14 cellular contexts compared by ENCODE assay signal in genomic region chr4:174279433-174279832, GRCh38. TPM values are rescaled to one million over a fixed set of nuclear protein-coding genes. Genes with fewer than 3 reads are reported as not detected.
A peak's percentile ranks its signal among the peaks of the same experiment; 100 is the strongest.
DNase-seq lines count a peak whose midpoint lies in the region; ATAC-seq and TF ChIP-seq lines count a peak whose summit lies in the region.
"Had no signal": no experiment of that assay in that cellular context is flagged by ENCODE, and none has a peak within 500 bp of the region (broad histone marks: within the 10 kb centered on the region; RNA-seq: fewer than 3 reads in every experiment).

No MANE protein-coding gene starts in this region.

- H3K4me1 ChIP-seq in HCT116 (ENCODE audit: control insufficient read depth in 1 of 2, insufficient read depth in 2 of 2, low read length in 2 of 2) (peaks cover 0 to 6% of the 10 kb centered on the region in 2 experiments; a peak in 2 of 4 replicates), adipocyte (ENCODE audit: control insufficient read depth, insufficient read depth, low read length) (peaks cover 17% of the 10 kb centered on the region)
- H3K4me1 ChIP-seq in CD8-positive, alpha-beta memory T cell (ENCODE audit: insufficient read depth, low read length) = peaks cover 46% of the 10 kb centered on the region

- ATAC-seq in HCT116 = no peak
- no peak for ATAC-seq in GM21390 (IDR thresholded peaks at IDR 0.05; ENCODE audit: unreplicated experiment)
- ATAC-seq in activated T-cell treated with anti-CD3 and anti-CD28 coated beads, Interleukin-2, amount 50 U/mL, for 4 hours = no peak

- RAD21 ChIA-PET in HCT116 (lab: Charles Lee; ENCODE audit: low non-redundant PET in 1 of 2, low total read pairs in 2 of 2, uncharacterized antibody in 2 of 2, unreplicated experiment in 2 of 2) = no interaction called here

- POLR2A ChIA-PET in HCT116 (lab: Charles Lee) = no interaction called here
- POLR2A ChIA-PET in CD8-positive, alpha-beta memory T cell (lab: Charles Lee) = no interaction called here

- H3K27me3 ChIP-seq in HCT116 (ENCODE audit: insufficient read depth, low read length) = no peaks in the 10 kb centered on the region
- no peaks in the 10 kb centered on the region for H3K27me3 ChIP-seq in adipocyte (replicated peaks; ENCODE audit: control insufficient read depth, insufficient read depth, low read length)
- no peaks in the 10 kb centered on the region for H3K27me3 ChIP-seq in CD8-positive, alpha-beta memory T cell (ENCODE audit: insufficient read depth, low read length, poor library complexity, severe bottlenecking)
- H3K27me3 ChIP-seq: BLaER1 had no signal

- peaks cover 17% of the 10 kb centered on the region for H3K36me3 Mint-ChIP-seq in activated naive CD4-positive, alpha-beta T cell treated with anti-CD3 and anti-CD28 coated beads, Interleukin-2, amount 50 U/mL, for 24 hours
- H3K36me3 Mint-ChIP-seq in neural crest cell (ENCODE audit: low read depth) = no peaks in the 10 kb centered on the region
- H3K36me3 Mint-ChIP-seq in CD8-positive, alpha-beta memory T cell = peaks cover 6 to 34% (median 7%) of the 10 kb centered on the region in 3 donors
- H3K36me3 Mint-ChIP-seq in activated T-cell treated with anti-CD3 and anti-CD28 coated beads, Interleukin-2, amount 50 U/mL, for 4 hours (ENCODE audit: insufficient read depth) = peaks cover 14% of the 10 kb centered on the region

- no peak for TF ChIP-seq POLR2A in HCT116 (IDR thresholded peaks at IDR 0.05; ENCODE audit: borderline replicate concordance, extremely low read depth, insufficient read depth, insufficient read length)

- no peaks in the 10 kb centered on the region for H3K9me2 ChIP-seq in HCT116 (ENCODE audit: insufficient read depth)

- TF ChIP-seq RAD21 in HCT116 (IDR thresholded peaks at IDR 0.05; ENCODE audit: low read depth) = no peak

- H3K9me3 ChIP-seq in HCT116 (ENCODE audit: control insufficient read depth in 1 of 2, insufficient read depth in 1 of 2, low read depth in 1 of 2, low read length in 2 of 2) = no peaks in the 10 kb centered on the region
- peaks cover 8% of the 10 kb centered on the region for H3K9me3 ChIP-seq in adipocyte (ENCODE audit: control insufficient read depth, low read length)
- H3K9me3 ChIP-seq in CD8-positive, alpha-beta memory T cell (ENCODE audit: low read length) = no peaks in the 10 kb centered on the region

- no peaks in the 10 kb centered on the region for H4K20me1 ChIP-seq in HCT116 (ENCODE audit: insufficient read depth)

- peak overlapping the region; percentile 42 for H3K4me3 Mint-ChIP-seq in activated naive CD4-positive, alpha-beta T cell treated with anti-CD3 and anti-CD28 coated beads, Interleukin-2, amount 50 U/mL, for 24 hours
- H3K4me3 Mint-ChIP-seq in neural crest cell = peak overlapping the region; percentile 31
- H3K4me3 Mint-ChIP-seq in CD8-positive, alpha-beta memory T cell = peak overlapping the region in 1 of 7 donors; percentile 29
- no peak overlapping the region for H3K4me3 Mint-ChIP-seq in activated T-cell treated with anti-CD3 and anti-CD28 coated beads, Interleukin-2, amount 50 U/mL, for 4 hours

- H3K4me3 ChIP-seq in HCT116 (replicated peaks in 1 of 2; ENCODE audit: low read depth in 1 of 2, low read length in 2 of 2) (no peak overlapping the region), adipocyte (ENCODE audit: low read length) (peak overlapping the region; percentile 24)
- no peak overlapping the region for H3K4me3 ChIP-seq in CD8-positive, alpha-beta memory T cell (ENCODE audit: low read length)
- H3K4me3 ChIP-seq: BLaER1 had no signal

- H3K36me3 ChIP-seq in HCT116 (ENCODE audit: control insufficient read depth in 1 of 2, insufficient read depth in 2 of 2, low read length in 2 of 2) (no peaks in the 10 kb centered on the region), adipocyte (ENCODE audit: control insufficient read depth, insufficient read depth, low read length, severe bottlenecking) (no peaks in the 10 kb centered on the region)
- no peaks in the 10 kb centered on the region for H3K36me3 ChIP-seq in CD8-positive, alpha-beta memory T cell (ENCODE audit: insufficient read depth, low read length)
- H3K36me3 ChIP-seq: BLaER1 had no signal

- H3K27ac Mint-ChIP-seq in activated naive CD4-positive, alpha-beta T cell treated with anti-CD3 and anti-CD28 coated beads, Interleukin-2, amount 50 U/mL, for 24 hours = no peak overlapping the region
- H3K27ac Mint-ChIP-seq in neural crest cell (ENCODE audit: unreplicated experiment) = no peak overlapping the region
- no peak overlapping the region for H3K27ac Mint-ChIP-seq in CD8-positive, alpha-beta memory T cell

- intact Hi-C loops in HCT116 (cut with micrococcal nuclease) = no loop called here

- H3K9me3 Mint-ChIP-seq in activated naive CD4-positive, alpha-beta T cell treated with anti-CD3 and anti-CD28 coated beads, Interleukin-2, amount 50 U/mL, for 24 hours = peaks cover 4% of the 10 kb centered on the region
- peaks cover 2% of the 10 kb centered on the region for H3K9me3 Mint-ChIP-seq in neural crest cell
- H3K9me3 Mint-ChIP-seq in CD8-positive, alpha-beta memory T cell = peaks cover 0 to 7% (median 0%) of the 10 kb centered on the region in 5 donors
- peaks cover 4% of the 10 kb centered on the region for H3K9me3 Mint-ChIP-seq in activated T-cell treated with anti-CD3 and anti-CD28 coated beads, Interleukin-2, amount 50 U/mL, for 4 hours

- CTCF ChIA-PET in HCT116 (lab: Charles Lee) = no interaction called here
- CTCF ChIA-PET in CD8-positive, alpha-beta memory T cell (lab: Charles Lee) = no interaction called here

- BruUV-seq in HCT116 (replicated peaks; lab: Mats Ljungman, UMichigan) = no TSS peak

- peaks cover 76% of the 10 kb centered on the region for H3K4me1 Mint-ChIP-seq in activated naive CD4-positive, alpha-beta T cell treated with anti-CD3 and anti-CD28 coated beads, Interleukin-2, amount 50 U/mL, for 24 hours
- H3K4me1 Mint-ChIP-seq in neural crest cell = peaks cover 21% of the 10 kb centered on the region
- H3K4me1 Mint-ChIP-seq in CD8-positive, alpha-beta memory T cell = peaks cover 68 to 85% (median 79%) of the 10 kb centered on the region in 3 donors
- peaks cover 53% of the 10 kb centered on the region for H3K4me1 Mint-ChIP-seq in activated T-cell treated with anti-CD3 and anti-CD28 coated beads, Interleukin-2, amount 50 U/mL, for 4 hours (ENCODE audit: low read depth)

- DNase-seq in activated naive CD4-positive, alpha-beta T cell treated with anti-CD3 and anti-CD28 coated beads, Interleukin-2, amount 50 U/mL, for 16 hours = no peak
- no peak for DNase-seq in HCT116 (ENCODE audit: low read depth, low spot score)
- no peak for DNase-seq in adipocyte (ENCODE audit: low read depth)
- no peak for DNase-seq in neural crest cell (ENCODE audit: low read depth, low spot score)
- DNase-seq in CD8-positive, alpha-beta memory T cell = no peak
- DNase-seq in activated T-cell treated with anti-CD3 and anti-CD28 coated beads, Interleukin-2, amount 50 U/mL, for 4 hours = no peak
- DNase-seq: DMS153, DND-41, GDM1, HCEC 1CT had no signal

- no peak overlapping the region for H3K4me2 ChIP-seq in HCT116 (ENCODE audit: low read length)
- H3K4me2 ChIP-seq: BLaER1 had no signal

- H3K27me3 Mint-ChIP-seq in activated naive CD4-positive, alpha-beta T cell treated with anti-CD3 and anti-CD28 coated beads, Interleukin-2, amount 50 U/mL, for 24 hours = no peaks in the 10 kb centered on the region
- no peaks in the 10 kb centered on the region for H3K27me3 Mint-ChIP-seq in neural crest cell (ENCODE audit: low read depth)
- H3K27me3 Mint-ChIP-seq in CD8-positive, alpha-beta memory T cell = no peaks in the 10 kb centered on the region
- no peaks in the 10 kb centered on the region for H3K27me3 Mint-ChIP-seq in activated T-cell treated with anti-CD3 and anti-CD28 coated beads, Interleukin-2, amount 50 U/mL, for 4 hours (ENCODE audit: low read depth)

- H3K9ac ChIP-seq in HCT116 (ENCODE audit: low read length) (no peak overlapping the region), adipocyte (ENCODE audit: low read length) (no peak overlapping the region)
- H3K9ac ChIP-seq: BLaER1 had no signal

- H3K79me2 ChIP-seq in HCT116 (ENCODE audit: insufficient read depth, low read length) = peaks cover 13% of the 10 kb centered on the region

- no peak overlapping the region for H2AFZ ChIP-seq in HCT116 (ENCODE audit: low read depth, low read length, poor library complexity, severe bottlenecking)

- no peak for TF ChIP-seq CTCF in HCT116 (IDR thresholded peaks at IDR 0.05 in 2 of 3, conservative IDR thresholded peaks at IDR 0.05 in 1 of 3; ENCODE audit: borderline replicate concordance in 1 of 3, insufficient read depth in 1 of 3, low read depth in 2 of 3, low read length in 2 of 3)
- no peak for TF ChIP-seq CTCF in neural crest cell (conservative IDR thresholded peaks at IDR 0.05)

- no peak overlapping the region for H3K27ac ChIP-seq in HCT116 (ENCODE audit: low read depth, low read length)
- H3K27ac ChIP-seq in CD8-positive, alpha-beta memory T cell (ENCODE audit: low read depth, low read length) = no peak overlapping the region
- H3K27ac ChIP-seq: 22Rv1, BLaER1 had no signal

TF ChIP-seq in HCT116, 20 proteins besides CTCF, POLR2A, EP300 and RAD21 (continues in another document):
- TF ChIP-seq ELF1 (IDR thresholded peaks at IDR 0.05; ENCODE audit: borderline replicate concordance, low read depth) = no peak
- TF ChIP-seq EGR1 (IDR thresholded peaks at IDR 0.05; ENCODE audit: low read depth) = no peak
- no peak for TF ChIP-seq SP1 (IDR thresholded peaks at IDR 0.05; ENCODE audit: low read depth)
- TF ChIP-seq CBX3 (IDR thresholded peaks at IDR 0.05; ENCODE audit: low read depth) = 0 out of 2 replicates have a peak, but pooled peaks have one; percentile 33
- no peak for TF ChIP-seq YY1 (IDR thresholded peaks at IDR 0.05; ENCODE audit: extremely low read depth, insufficient replicate concordance, low read depth, low read length)
- no peak for TF ChIP-seq ZFX (IDR thresholded peaks at IDR 0.05)

RNA-seq across cellular contexts. Expression of gene FBXO8, which starts 4.0 kb away (rescaled TPM):
- total RNA-seq in HCT116 (2021; ENCODE audit: unreplicated experiment) = 13.0 TPM
- polyA plus RNA-seq in HCT116 (2012) = 9.6 and 9.8 TPM in 2 replicates
- total RNA-seq in neural crest cell = 9.9 and 12.6 TPM in 2 replicates
- total RNA-seq in CD8-positive, alpha-beta memory T cell = 10 to 100 TPM; 18.3 to 20.3 TPM
- 14.5 TPM for polyA plus RNA-seq in CD8-positive, alpha-beta memory T cell
- 10 to 100 TPM; 13.5 to 15.9 (median 14.4) TPM for total RNA-seq in activated T-cell treated with anti-CD3 and anti-CD28 coated beads, Interleukin-2, amount 50 U/mL, for 4 hours

RNA-seq across cellular contexts. Expression of gene CEP44, which starts 4.3 kb away (rescaled TPM):
- total RNA-seq in HCT116 (2021; ENCODE audit: unreplicated experiment) (11.5 TPM), neural crest cell (18.4 and 19.8 TPM in 2 replicates)
- polyA plus RNA-seq in HCT116 (2012) = 2.4 and 3.5 TPM in 2 replicates
- 10 to 100 TPM; 20.4 to 22.4 TPM for total RNA-seq in CD8-positive, alpha-beta memory T cell
- 6.8 TPM for polyA plus RNA-seq in CD8-positive, alpha-beta memory T cell
- 10 to 100 TPM in 2 of 3 donors, 1 to 10 TPM in 1; 9.4 to 11.3 (median 10.1) TPM for total RNA-seq in activated T-cell treated with anti-CD3 and anti-CD28 coated beads, Interleukin-2, amount 50 U/mL, for 4 hours
